8 cellular contexts compared by ENCODE assay signal in genomic region chr7:127629268-127629854, GRCh38. TPM values are rescaled to one million over a fixed set of nuclear protein-coding genes. Genes with fewer than 3 reads are reported as not detected.
DNase-seq lines count a peak whose midpoint lies in the region; ATAC-seq and TF ChIP-seq lines count a peak whose summit lies in the region.

No MANE protein-coding gene starts in this region.

- POLR2A ChIA-PET in WTC11 (lab: Charles Lee) = interaction anchor here (0.7 to 1.2 kb wide), 2 partner anchors 40 to 41 kb away, joined by 3 to 5 read pairs; partner anchors contain the start of gene ARF5

- H3K27me3 ChIP-seq in heart right ventricle (peaks cover 0 to 17% (median 5%) of the 10 kb centered on the region in 7 donors), MG63 (peaks cover 2% of the 10 kb centered on the region; the same call in 1 of the 2 replicates)

- no peaks in the 10 kb centered on the region for H3K36me3 ChIP-seq in heart right ventricle
- no peaks in the 10 kb centered on the region for H3K36me3 ChIP-seq in MG63

- no peak overlapping the region for H3K27ac Mint-ChIP-seq in WTC11
- peak overlapping the region in 1 of 2 donors; percentile 67 for H3K27ac Mint-ChIP-seq in stimulated activated naive CD8-positive, alpha-beta T cell treated with anti-CD3 and anti-CD28 coated beads, Interleukin-15, amount 100 ng/mL, for 72 hours

- H3K9me3 ChIP-seq in heart right ventricle = no peaks in the 10 kb centered on the region
- no peaks in the 10 kb centered on the region for H3K9me3 ChIP-seq in MG63

- H3K4me1 Mint-ChIP-seq in WTC11 = peaks cover 11% of the 10 kb centered on the region
- no peaks in the 10 kb centered on the region for H3K4me1 Mint-ChIP-seq in stimulated activated naive CD8-positive, alpha-beta T cell treated with anti-CD3 and anti-CD28 coated beads, Interleukin-15, amount 100 ng/mL, for 72 hours

- no peaks in the 10 kb centered on the region for H3K36me3 Mint-ChIP-seq in WTC11

- TF ChIP-seq CTCF in AG09319 (IDR thresholded peaks at IDR 0.05; ENCODE audit: low read depth, low read length) = peak; percentile 28
- peak; percentile 76 for TF ChIP-seq CTCF in GM12874 (IDR thresholded peaks at IDR 0.05; ENCODE audit: insufficient read depth, low read depth, low read length)
- TF ChIP-seq CTCF in WTC11 (IDR thresholded peaks at IDR 0.05) = peak; percentile 63
- TF ChIP-seq CTCF in heart right ventricle (IDR thresholded peaks at IDR 0.05) = peak in 7 of 9 donors; percentile 15 to 49 (median 40)

- H3K9me3 Mint-ChIP-seq in WTC11 = no peaks in the 10 kb centered on the region
- no peaks in the 10 kb centered on the region for H3K9me3 Mint-ChIP-seq in stimulated activated naive CD8-positive, alpha-beta T cell treated with anti-CD3 and anti-CD28 coated beads, Interleukin-15, amount 100 ng/mL, for 72 hours

- no peak overlapping the region for H3K27ac ChIP-seq in heart right ventricle

- DNase-seq in AG09319 (ENCODE audit: extremely low read depth, low read depth) = no peak
- peak; percentile 91 for DNase-seq in WTC11 (ENCODE audit: low spot score)
- DNase-seq in heart right ventricle = no peak
- DNase-seq in stimulated activated naive CD8-positive, alpha-beta T cell treated with anti-CD3 and anti-CD28 coated beads, Interleukin-15, amount 100 ng/mL, for 72 hours = peak; percentile 45 to 46
- DNase-seq in MG63 = no peak

- H3K27me3 Mint-ChIP-seq in WTC11 (ENCODE audit: low read depth) = peaks cover 29% of the 10 kb centered on the region
- H3K27me3 Mint-ChIP-seq in stimulated activated naive CD8-positive, alpha-beta T cell treated with anti-CD3 and anti-CD28 coated beads, Interleukin-15, amount 100 ng/mL, for 72 hours = peaks cover 17% of the 10 kb centered on the region

- intact Hi-C loops in heart right ventricle (cut with DNase I) = no loop called here

- ATAC-seq in HG03442 (IDR thresholded peaks at IDR 0.05; ENCODE audit: unreplicated experiment) (peak; percentile 73), WTC11 (peak; percentile 99), heart right ventricle (no peak), HG03095 (IDR thresholded peaks at IDR 0.05; ENCODE audit: unreplicated experiment) (no peak)
- ATAC-seq in stimulated activated naive CD8-positive, alpha-beta T cell treated with anti-CD3 and anti-CD28 coated beads, Interleukin-15, amount 100 ng/mL, for 72 hours = peak; percentile 86

- CTCF ChIA-PET in WTC11 (lab: Charles Lee) = interaction anchor here (0.6 to 2.8 kb wide), 46 partner anchors 9 to 580 kb away, joined by 3 to 89 read pairs (median 4); partner anchors contain the start of genes ARF5, GCC1 and PAX4

- H3K4me3 Mint-ChIP-seq in WTC11 = peak overlapping the region; percentile 33
- H3K4me3 Mint-ChIP-seq in stimulated activated naive CD8-positive, alpha-beta T cell treated with anti-CD3 and anti-CD28 coated beads, Interleukin-15, amount 100 ng/mL, for 72 hours = peak overlapping the region in 1 of 2 donors; percentile 48

- H3K4me1 ChIP-seq in heart right ventricle = peaks cover 0 to 4% (median 0%) of the 10 kb centered on the region in 9 donors

- WGBS in heart right ventricle, 2 donors = 6 to 12% methylated on average over 5 of the region's 5 CpGs

- H3K4me3 ChIP-seq in heart right ventricle = no peak overlapping the region
- no peak overlapping the region for H3K4me3 ChIP-seq in MG63

TF ChIP-seq in WTC11, 78 proteins besides CTCF, POLR2A, EP300 and RAD21:
- TF ChIP-seq ZNF512 (CRISPR knock-in tag; IDR thresholded peaks at IDR 0.05; ENCODE audit: borderline replicate concordance) = 0 out of 2 replicates have a peak, but pooled peaks have one; percentile 29
- TF ChIP-seq MXD4 (CRISPR knock-in tag; IDR thresholded peaks at IDR 0.05; ENCODE audit: borderline replicate concordance) = no peak

RNA-seq across cellular contexts. Expression of gene PAX4, which starts 11.4 kb away (rescaled TPM):
- not detected in 3 replicates for total RNA-seq in WTC11 (2021)
- total RNA-seq in heart right ventricle = not detected
- polyA plus RNA-seq in heart right ventricle = not detected
- total RNA-seq in MG63 (2014; rRNA removed; shearing (Covaris generic); ENCODE audit: low replicate concordance) = not detected in 2 replicates

RNA-seq across cellular contexts. Expression of gene SND1, which starts 22.6 kb away (rescaled TPM):
- total RNA-seq in WTC11 (2021) (237 to 261 TPM (median 240 TPM) in 3 replicates), heart right ventricle (100 to 1,000 TPM in 1 of 10 donors, 10 to 100 TPM in 9; 66.8 to 104 (median 80.8) TPM)
- polyA plus RNA-seq in heart right ventricle = 100 to 1,000 TPM in 1 of 2 donors, 10 to 100 TPM in 1; 39.9 to 107 TPM
- total RNA-seq in MG63 (2014; rRNA removed; shearing (Covaris generic); ENCODE audit: low replicate concordance) = 66.2 and 66.4 TPM in 2 replicates

RNA-seq across cellular contexts. Expression of gene FSCN3, which starts 35.8 kb away (rescaled TPM):
- total RNA-seq in WTC11 (2021) (0.57 to 1.1 TPM (median 0.82 TPM) in 3 replicates), heart right ventricle (under 1 TPM in 2 of 10 donors, not detected in 8; 0.71 to 0.79 TPM)
- polyA plus RNA-seq in heart right ventricle = under 1 TPM; 0.13 to 0.88 TPM
- total RNA-seq in MG63 (2014; rRNA removed; shearing (Covaris generic); ENCODE audit: low replicate concordance) = 1.3 TPM in 1 of 2 replicates, not detected in the other

RNA-seq across cellular contexts. Expression of gene ARF5, which starts 41.1 kb away (rescaled TPM):
- 167 to 173 TPM (median 171 TPM) in 3 replicates for total RNA-seq in WTC11 (2021)
- total RNA-seq in heart right ventricle = 100 to 1,000 TPM in 2 of 10 donors, 10 to 100 TPM in 8; 84.8 to 107 (median 90.9) TPM
- 100 to 1,000 TPM; 132 to 185 TPM for polyA plus RNA-seq in heart right ventricle
- 187 and 266 TPM in 2 replicates for total RNA-seq in MG63 (2014; rRNA removed; shearing (Covaris generic); ENCODE audit: low replicate concordance)

RNA-seq across cellular contexts. Expression of gene GCC1, which starts 44.0 kb away (rescaled TPM):
- total RNA-seq in WTC11 (2021) = 13.2 to 13.7 TPM (median 13.6 TPM) in 3 replicates
- 1 to 10 TPM; 5.7 to 8.9 (median 7.1) TPM for total RNA-seq in heart right ventricle
- 1 to 10 TPM; 1.8 to 5.3 TPM for polyA plus RNA-seq in heart right ventricle
- total RNA-seq in MG63 (2014; rRNA removed; shearing (Covaris generic); ENCODE audit: low replicate concordance) = 7.2 and 8.4 TPM in 2 replicates

Comparison
In these comparisons a context has a peak if more than half of its experiments do, and no peak if none do; other contexts are left out.
1. DNase-seq: peak in WTC11 (single experiment) and stimulated activated naive CD8-positive, alpha-beta T cell treated with anti-CD3 and anti-CD28 coated beads, Interleukin-15, amount 100 ng/mL, for 72 hours (2 of 2); none in AG09319 (single experiment), heart right ventricle (0 of 2) and MG63 (single experiment).
2. ATAC-seq: peak in HG03442 (single experiment), WTC11 (single experiment) and stimulated activated naive CD8-positive, alpha-beta T cell treated with anti-CD3 and anti-CD28 coated beads, Interleukin-15, amount 100 ng/mL, for 72 hours (single experiment); none in heart right ventricle (0 of 8) and HG03095 (single experiment).
3. Peak in every context shown above with its lines, with median percentiles within 50 percentile points of each other: CTCF ChIP-seq.